ENCODE assay signal across 22 cellular contexts in genomic region chrX:10577863-10578262, GRCh38. TPM values are rescaled to one million over a fixed set of nuclear protein-coding genes. Genes with fewer than 3 reads are reported as not detected.
DNase-seq lines count a peak whose midpoint lies in the region; ATAC-seq, FAIRE-seq and TF ChIP-seq lines count a peak whose summit lies in the region.
"Had no signal": no experiment of that assay in that cellular context is flagged by ENCODE, and none has a peak within 500 bp of the region (broad histone marks: within the 10 kb centered on the region; RNA-seq: fewer than 3 reads in every experiment).

No MANE protein-coding gene starts in this region.

- H3K4me1 ChIP-seq in mammary epithelial cell (ENCODE audit: insufficient read depth, low read length) = peaks cover 18% of the 10 kb centered on the region
- H3K4me1 ChIP-seq in keratinocyte (ENCODE audit: control insufficient read depth, extremely low read depth, insufficient read depth, low read length) = peaks cover 29% of the 10 kb centered on the region

- WGBS in mammary epithelial cell (ENCODE audit: low coverage, missing lambda C conversion rate) = 9% methylated on average over 2 of the region's 2 CpGs

- peaks cover 4% of the 10 kb centered on the region for H3K9me3 ChIP-seq in mammary epithelial cell (replicated peaks; ENCODE audit: insufficient read depth, low read length)
- H3K9me3 ChIP-seq in keratinocyte (ENCODE audit: control insufficient read depth, low read depth, low read length) = no peaks in the 10 kb centered on the region

- H3K27me3 ChIP-seq in mammary epithelial cell (ENCODE audit: insufficient read depth, low read length) (no peaks in the 10 kb centered on the region), keratinocyte (ENCODE audit: control insufficient read depth, extremely low read depth, insufficient read depth, low read length) (no peaks in the 10 kb centered on the region)

- H3K9me1 ChIP-seq in keratinocyte (ENCODE audit: control insufficient read depth, extremely low read depth, insufficient read depth, low read length) = no peaks in the 10 kb centered on the region

- H2AFZ ChIP-seq in mammary epithelial cell (ENCODE audit: low read depth, low read length) = no peak overlapping the region
- no peak overlapping the region for H2AFZ ChIP-seq in keratinocyte (ENCODE audit: control insufficient read depth, low read length)

- H3K4me3 ChIP-seq in mammary epithelial cell (replicated peaks in 1 of 3; ENCODE audit: insufficient read depth in 1 of 3, low read depth in 2 of 3, low read length in 3 of 3) (no peak overlapping the region), keratinocyte (ENCODE audit: control insufficient read depth in 2 of 3, extremely low read depth in 1 of 3, insufficient read depth in 2 of 3, low read depth in 1 of 3, low read length in 3 of 3) (peak overlapping the region in 2 of 3 experiments; percentile 11 to 39)

- H3K36me3 Mint-ChIP-seq in Calu3 (ENCODE audit: insufficient read depth, unreplicated experiment) = peaks cover 36% of the 10 kb centered on the region
- H3K36me3 Mint-ChIP-seq: activated naive CD4-positive, alpha-beta T cell treated with anti-CD3 and anti-CD28 coated beads, Interleukin-2, amount 50 U/mL, for 24 hours had no signal

- no peak overlapping the region for H3K9ac ChIP-seq in mammary epithelial cell (ENCODE audit: insufficient read depth, low read length)
- peak overlapping the region; percentile 2 for H3K9ac ChIP-seq in keratinocyte (ENCODE audit: control insufficient read depth, extremely low read depth, insufficient read depth, low read length)

- peaks cover 3% of the 10 kb centered on the region for H3K9me3 Mint-ChIP-seq in Calu3 (ENCODE audit: low read depth, unreplicated experiment)
- H3K9me3 Mint-ChIP-seq: activated CD4-positive, alpha-beta memory T cell treated with anti-CD3 and anti-CD28 coated beads, Interleukin-2, amount 10 ng/mL, durations not matched to agents 7 days and 5 days; activated naive CD4-positive, alpha-beta T cell treated with anti-CD3 and anti-CD28 coated beads, Interleukin-2, amount 50 U/mL, for 24 hours had no signal

- H3K27ac Mint-ChIP-seq in Calu3 (ENCODE audit: unreplicated experiment) = peak overlapping the region; percentile 99
- H3K27ac Mint-ChIP-seq: activated CD4-positive, alpha-beta memory T cell treated with anti-CD3 and anti-CD28 coated beads, Interleukin-2, amount 10 ng/mL, durations not matched to agents 7 days and 5 days; activated naive CD4-positive, alpha-beta T cell treated with anti-CD3 and anti-CD28 coated beads, Interleukin-2, amount 50 U/mL, for 24 hours; H9; T-helper 17 cell; WTC11 had no signal

- H3K4me1 Mint-ChIP-seq in Calu3 (ENCODE audit: low read depth, unreplicated experiment) = peaks cover 74% of the 10 kb centered on the region
- H3K4me1 Mint-ChIP-seq: activated CD4-positive, alpha-beta memory T cell treated with anti-CD3 and anti-CD28 coated beads, Interleukin-2, amount 10 ng/mL, durations not matched to agents 7 days and 5 days; activated naive CD4-positive, alpha-beta T cell treated with anti-CD3 and anti-CD28 coated beads, Interleukin-2, amount 50 U/mL, for 24 hours; T-helper 17 cell had no signal

- H3K4me3 Mint-ChIP-seq in Calu3 (ENCODE audit: low read depth, unreplicated experiment) = no peak overlapping the region
- H3K4me3 Mint-ChIP-seq: activated CD4-positive, alpha-beta memory T cell treated with anti-CD3 and anti-CD28 coated beads, Interleukin-2, amount 10 ng/mL, durations not matched to agents 7 days and 5 days; activated naive CD4-positive, alpha-beta T cell treated with anti-CD3 and anti-CD28 coated beads, Interleukin-2, amount 50 U/mL, for 24 hours; H9; T-helper 17 cell; WTC11 had no signal

- H3K79me2 ChIP-seq in mammary epithelial cell (ENCODE audit: insufficient read depth, low read length) = peaks cover 57% of the 10 kb centered on the region
- peaks cover 30% of the 10 kb centered on the region for H3K79me2 ChIP-seq in keratinocyte (ENCODE audit: control insufficient read depth, insufficient read depth, low read length)

- dilution Hi-C loops in mammary epithelial cell (cut with HindIII; ENCODE audit: low sequenced_read_pairs) = no loop called here
- dilution Hi-C loops in keratinocyte (cut with MboI; ENCODE audit: extremely low pct_ligation_motif_present, low sequenced_read_pairs) = no loop called here

- ATAC-seq in HG02678 (IDR thresholded peaks at IDR 0.05; ENCODE audit: unreplicated experiment) (no peak), GM18519 (IDR thresholded peaks at IDR 0.05; ENCODE audit: low FRiP score, unreplicated experiment) (no peak)
- ATAC-seq: T-helper 17 cell, WTC11 had no signal

- BruUV-seq in Calu3 (replicated peaks; lab: Mats Ljungman, UMichigan) (no TSS peak), mammary epithelial cell (replicated peaks; lab: Mats Ljungman, UMichigan) (no TSS peak)

- CTCF ChIA-PET in Calu3 (lab: Charles Lee) (no interaction called here), mammary epithelial cell (lab: Charles Lee; ENCODE audit: low non-redundant PET) (no interaction called here)

- intact Hi-C loops in Calu3 (cut with micrococcal nuclease; ENCODE audit: unreplicated experiment) (loop anchor here (5.0 kb wide), 2 partner anchors 34 to 66 kb away; no protein-coding TSS in a partner anchor), mammary epithelial cell (cut with micrococcal nuclease) (no loop called here)

- no peak for FAIRE-seq in keratinocyte (lab: Jason Lieb, UNC)
- FAIRE-seq: G401.6 had no signal

- in situ Hi-C loops in mammary epithelial cell (cut with MboI; ENCODE audit: low sequenced_read_pairs in 2 of 2) = no loop called here

- H3K36me3 ChIP-seq in mammary epithelial cell (ENCODE audit: insufficient read depth, low read length) (no peaks in the 10 kb centered on the region), keratinocyte (ENCODE audit: control insufficient read depth in 2 of 2, extremely low read depth in 1 of 2, insufficient read depth in 2 of 2, low read length in 2 of 2) (no peaks in the 10 kb centered on the region)

- H3K27ac ChIP-seq in mammary epithelial cell (ENCODE audit: insufficient read depth, low read depth, low read length) = peak overlapping the region; percentile 96
- H3K27ac ChIP-seq in keratinocyte (ENCODE audit: control insufficient read depth, insufficient read depth, low read length) = peak overlapping the region; percentile 82

- no peaks in the 10 kb centered on the region for H4K20me1 ChIP-seq in mammary epithelial cell (ENCODE audit: insufficient read depth, low read length)
- H4K20me1 ChIP-seq in keratinocyte (ENCODE audit: control insufficient read depth, extremely low read depth, insufficient read depth, low read length) = no peaks in the 10 kb centered on the region

- no peaks in the 10 kb centered on the region for H3K27me3 Mint-ChIP-seq in Calu3 (ENCODE audit: unreplicated experiment)
- H3K27me3 Mint-ChIP-seq: activated CD4-positive, alpha-beta memory T cell treated with anti-CD3 and anti-CD28 coated beads, Interleukin-2, amount 10 ng/mL, durations not matched to agents 7 days and 5 days; activated naive CD4-positive, alpha-beta T cell treated with anti-CD3 and anti-CD28 coated beads, Interleukin-2, amount 50 U/mL, for 24 hours; T-helper 17 cell had no signal

- TF ChIP-seq CTCF in Calu3 (IDR thresholded peaks at IDR 0.05; ENCODE audit: unreplicated experiment) (no peak), mammary epithelial cell (conservative IDR thresholded peaks at IDR 0.05 in 1 of 2, IDR thresholded peaks at IDR 0.05 in 1 of 2; ENCODE audit: extremely low read depth in 1 of 2, insufficient read depth in 1 of 2, low read depth in 1 of 2, low read length in 2 of 2) (no peak), keratinocyte (optimal IDR thresholded peaks at IDR 0.05 in 1 of 3, IDR thresholded peaks at IDR 0.05 in 1 of 3, conservative IDR thresholded peaks at IDR 0.05 in 1 of 3; ENCODE audit: extremely low read depth in 1 of 3, insufficient read depth in 2 of 3, low read length in 3 of 3) (no peak)

- peak overlapping the region; percentile 65 for H3K4me2 ChIP-seq in mammary epithelial cell (ENCODE audit: insufficient read depth, low read depth, low read length)
- H3K4me2 ChIP-seq in keratinocyte (ENCODE audit: control insufficient read depth, extremely low read depth, insufficient read depth, low read depth, low read length) = peak overlapping the region; percentile 64

- DNase-seq in Calu3 (no peak), NOMO-1 treated with DMSO at 0.1 percent for 48 hours (lab: John Stamatoyannopoulos, UW; ENCODE audit: unreplicated experiment) (peak; percentile 89), mammary epithelial cell (no peak), keratinocyte (ENCODE audit: low read depth, low spot score) (no peak), activated gamma-delta T cell treated with Interleukin-2 at 50 U/mL for 16 hours (no peak), NCI-H2171 treated with DMSO at 0.1 percent for 48 hours (lab: John Stamatoyannopoulos, UW) (no peak)
- DNase-seq: activated CD4-positive, alpha-beta memory T cell treated with anti-CD3 and anti-CD28 coated beads, Interleukin-2, amount 10 ng/mL, durations not matched to agents 7 days and 5 days; activated T-cell treated with anti-CD3 and anti-CD28 coated beads, Interleukin-2, amount 50 U/mL, for 1 hour; cortex of kidney; H9; KG1; NCI-H1105; NCI-H510A treated with DMSO at 0.1 percent for 48 hours; SHP77 treated with DMSO at 0.1 percent for 48 hours; stimulated activated CD4-positive, alpha-beta T cell treated with anti-CD3 and anti-CD28 coated beads, Interleukin-12 subunit alpha, Interleukin-12 subunit beta, amount 100 ng/mL, for 4 hours; stimulated activated CD8-positive, alpha-beta memory T cell treated with anti-CD3 and anti-CD28 coated beads, Interleukin-4, amount 100 ng/mL, for 48 hours; T-helper 17 cell had no signal

RNA-seq across cellular contexts. Expression of gene MID1, which starts 42.5 kb away (rescaled TPM):
- total RNA-seq in Calu3 (2022) (70.5 and 85.6 TPM in 2 replicates), mammary epithelial cell (10 to 100 TPM; 19.5 to 26.5 TPM)
- polyA plus RNA-seq in mammary epithelial cell (15.9 TPM), keratinocyte (4.7 to 15.4 TPM (median 9.2 TPM) in 3 replicates)
- polyA minus RNA-seq in mammary epithelial cell (26.2 TPM), keratinocyte (25.9 to 49.1 TPM (median 38.5 TPM) in 3 replicates)
- polyA plus RNA-seq in keratinocyte (2011; ENCODE audit: low read depth) = 4.6 TPM
- polyA plus RNA-seq in keratinocyte (2011; cell fraction: cytosol; rRNA removed) = 7.0 and 9.4 TPM in 2 replicates
- polyA plus RNA-seq in keratinocyte (2011; cell fraction: nucleus; rRNA removed) = 25.4 and 27.3 TPM in 2 replicates
- polyA plus RNA-seq in keratinocyte (2012; ENCODE audit: low replicate concordance) = 4.4 and 8.7 TPM in 2 replicates
- polyA minus RNA-seq in keratinocyte (2011; cell fraction: cytosol; rRNA and poly(A)+ RNA removed) = 5.2 TPM
- polyA minus RNA-seq in keratinocyte (2011; cell fraction: nucleus; rRNA and poly(A)+ RNA removed) = 19.9 and 36.3 TPM in 2 replicates

Comparison
In these comparisons a context has a peak if more than half of its experiments do, and no peak if none do; other contexts are left out.
1. H3K4me3 ChIP-seq: peak in keratinocyte (2 of 3); none in mammary epithelial cell (0 of 3).